1 cellular context compared by ENCODE assay signal in genomic region chr1:64645742-64646141, GRCh38.
TF ChIP-seq lines count a peak whose summit lies in the region.

No MANE protein-coding gene starts in this region.

TF ChIP-seq in H1, 55 proteins besides CTCF, POLR2A, EP300 and RAD21:
- TF ChIP-seq SIRT6 (IDR thresholded peaks at IDR 0.05; ENCODE audit: low read length), result no peak
- peak; percentile 32; the same call in 1 of the 2 replicates for TF ChIP-seq SIX5 (IDR thresholded peaks at IDR 0.05; ENCODE audit: low read depth, low read length)
- TF ChIP-seq HDAC2 (IDR thresholded peaks at IDR 0.05; ENCODE audit: borderline replicate concordance in 1 of 2, low read depth in 2 of 2, low read length in 2 of 2), result no peak
- TF ChIP-seq POLR2AphosphoS5 (IDR thresholded peaks at IDR 0.05; ENCODE audit: low read depth, low read length), result 0 out of 2 replicates have a peak, but pooled peaks have one; percentile 26
TF ChIP-seq in H1: peak in this region for 2.
